22 cellular contexts compared by ENCODE assay signal in the genomic region with DNA sequence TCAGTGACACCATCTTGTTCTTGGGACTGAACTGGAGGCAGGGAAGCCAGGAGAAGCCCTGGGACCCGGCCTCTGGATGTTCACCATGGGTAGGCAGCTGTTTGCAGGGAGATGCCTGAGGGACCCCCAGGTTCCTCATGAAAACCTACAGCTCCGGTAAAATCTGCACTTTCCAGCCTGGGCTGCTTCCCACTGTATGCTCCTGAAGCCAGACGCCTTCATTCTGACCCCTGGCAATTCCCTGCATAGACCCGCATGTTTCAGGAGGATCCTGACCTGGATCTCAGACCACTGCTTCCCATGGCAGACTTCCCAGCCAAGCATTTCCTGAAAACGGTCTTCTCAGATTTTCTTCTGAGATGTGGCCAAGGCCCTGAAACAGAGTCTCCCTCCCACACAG.
"Had no signal": no experiment of that assay in that cellular context is flagged by ENCODE, and none has a peak within 500 bp of the region (broad histone marks: within the 10 kb centered on the region; RNA-seq: fewer than 3 reads in every experiment).

No MANE protein-coding gene starts in this region.

- H3K27me3 ChIP-seq: colonic mucosa, foreskin keratinocyte, gastrocnemius medialis had no signal

- H3K9me3 ChIP-seq: colonic mucosa, esophagus muscularis mucosa, esophagus squamous epithelium, gastrocnemius medialis, gastroesophageal sphincter, heart left ventricle had no signal

- H3K4me1 ChIP-seq: colonic mucosa, esophagus muscularis mucosa, foreskin keratinocyte, gastrocnemius medialis, gastroesophageal sphincter, heart left ventricle, heart right ventricle had no signal

- H3K4me3 ChIP-seq: colonic mucosa, dorsolateral prefrontal cortex, esophagus muscularis mucosa, esophagus squamous epithelium, gastrocnemius medialis, gastroesophageal sphincter, heart left ventricle, heart right ventricle had no signal

- DNase-seq: colonic mucosa; cortex of kidney; dermis blood vessel endothelial cell; dorsolateral prefrontal cortex; effector CD4-positive, alpha-beta T cell; effector CD8-positive, alpha-beta T cell; effector memory CD4-positive, alpha-beta T cell; effector memory CD8-positive, alpha-beta T cell; erythroblast; esophagus squamous epithelium; foreskin fibroblast; foreskin keratinocyte; foreskin melanocyte; gastrocnemius medialis; glutamatergic neuron; head of caudate nucleus; heart left ventricle; heart right ventricle had no signal

- H3K36me3 ChIP-seq: colonic mucosa, esophagus muscularis mucosa, esophagus squamous epithelium, gastrocnemius medialis, gastroesophageal sphincter, heart left ventricle, heart right ventricle had no signal

- ATAC-seq: effector memory CD8-positive, alpha-beta T cell; esophagus mucosa; foreskin keratinocyte; gastrocnemius medialis; gastroesophageal sphincter; heart left ventricle; heart right ventricle had no signal

- H3K27ac ChIP-seq: colonic mucosa, dorsolateral prefrontal cortex, epithelial cell of prostate, esophagus muscularis mucosa, esophagus squamous epithelium, foreskin keratinocyte, gastrocnemius medialis, gastroesophageal sphincter, heart left ventricle, heart right ventricle had no signal
